19 cellular contexts compared by ENCODE assay signal in the genomic region with DNA sequence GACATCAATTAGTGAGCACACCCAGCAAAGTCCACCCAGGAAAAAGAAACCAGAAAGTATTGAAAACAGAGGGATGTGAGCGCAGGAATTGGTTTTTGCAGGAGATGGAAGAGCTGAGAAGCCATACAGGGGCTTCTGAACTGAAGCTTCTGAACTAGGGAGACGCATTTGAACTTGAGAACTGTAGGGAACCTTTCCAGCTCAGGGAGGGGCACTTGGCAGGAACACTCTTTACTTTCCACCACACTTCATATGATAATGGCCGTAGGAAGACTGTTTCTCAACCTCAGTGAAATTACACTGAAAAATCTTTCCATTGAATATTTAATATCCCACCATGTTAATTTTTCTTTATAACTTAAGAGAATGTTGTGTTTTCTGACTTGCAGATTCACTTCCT.
A peak's percentile ranks its signal among the peaks of the same experiment; 100 is the strongest.
DNase-seq lines count a peak whose midpoint lies in the region; ATAC-seq, FAIRE-seq and TF ChIP-seq lines count a peak whose summit lies in the region.
"Had no signal": no experiment of that assay in that cellular context is flagged by ENCODE, and none has a peak within 500 bp of the region (broad histone marks: within the 10 kb centered on the region; RNA-seq: fewer than 3 reads in every experiment).

No MANE protein-coding gene starts in this region.

- POLR2A ChIA-PET in HepG2 (lab: Yijun Ruan, JAX) = no interaction called here

- no peaks in the 10 kb centered on the region for H3K36me3 ChIP-seq in right lobe of liver
- H3K36me3 ChIP-seq in HepG2 (replicated peaks in 1 of 2; ENCODE audit: control insufficient read depth in 1 of 2, insufficient read depth in 2 of 2, low read length in 2 of 2) = no peaks in the 10 kb centered on the region
- H3K36me3 ChIP-seq in colonic mucosa = no peaks in the 10 kb centered on the region
- peaks cover 0 to 2% of the 10 kb centered on the region in 2 experiments for H3K36me3 ChIP-seq in trophoblast cell (ENCODE audit: control insufficient read depth in 1 of 2, insufficient read depth in 2 of 2, low read length in 2 of 2)
- H3K36me3 ChIP-seq in MG63 = no peaks in the 10 kb centered on the region

- H3K9me3 ChIP-seq in right lobe of liver (no peaks in the 10 kb centered on the region), HepG2 (ENCODE audit: low read length) (peaks cover 24% of the 10 kb centered on the region), colonic mucosa (no peaks in the 10 kb centered on the region), trophoblast cell (ENCODE audit: insufficient read depth, low read depth, low read length) (no peaks in the 10 kb centered on the region), MG63 (no peaks in the 10 kb centered on the region)

- no peak overlapping the region for H3K27ac ChIP-seq in right lobe of liver
- H3K27ac ChIP-seq in HepG2 (ENCODE audit: extremely low read length, insufficient read depth, low read length) = no peak overlapping the region
- no peak overlapping the region for H3K27ac ChIP-seq in colonic mucosa
- H3K27ac ChIP-seq in trophoblast cell (ENCODE audit: low read depth, low read length) = no peak overlapping the region

- H2BK5ac ChIP-seq in trophoblast cell (ENCODE audit: low read depth, low read length, poor library complexity) = no peak overlapping the region

- DNase-seq in right lobe of liver = no peak
- no peak for DNase-seq in HepG2 (ENCODE audit: low spot score)
- peak; percentile 53 for DNase-seq in colonic mucosa
- DNase-seq in trophoblast cell = no peak
- DNase-seq in superior temporal gyrus (ENCODE audit: extremely low spot score) = no peak
- DNase-seq in lower leg skin (ENCODE audit: low spot score in 2 of 2) = no peak
- no peak for DNase-seq in MG63
- DNase-seq: CD4-positive, alpha-beta memory T cell; COR-L47; DMS53; NCI-H1092; NCI-H1417 treated with DMSO at 0.1 percent for 48 hours; NCI-H1930; NCI-H446 treated with DMSO at 0.1 percent for 48 hours; NCI-H526 treated with DMSO at 0.1 percent for 48 hours had no signal

- H4K91ac ChIP-seq in trophoblast cell (ENCODE audit: low read depth, low read length) = no peak overlapping the region

- H2AK5ac ChIP-seq in trophoblast cell (ENCODE audit: low read length) = no peak overlapping the region

- H3K27me3 ChIP-seq in right lobe of liver (no peaks in the 10 kb centered on the region), HepG2 (ENCODE audit: control insufficient read depth in 1 of 2, insufficient read depth in 2 of 2, low read length in 2 of 2) (no peaks in the 10 kb centered on the region), colonic mucosa (no peaks in the 10 kb centered on the region), trophoblast cell (ENCODE audit: insufficient read depth, low read length) (peaks cover 2% of the 10 kb centered on the region), MG63 (no peaks in the 10 kb centered on the region)

- 60% methylated on average over 2 of the region's 3 CpGs for WGBS in right lobe of liver (ENCODE audit: insufficient coverage, low coverage, low lambda C conversion rate, missing lambda C conversion rate)
- WGBS in HepG2 (ENCODE audit: low lambda C conversion rate) = 90% methylated on average over 2 of the region's 3 CpGs
- WGBS in trophoblast cell (ENCODE audit: extremely low coverage, insufficient coverage, insufficient read length) = no CpG with 5 or more reads among the region's 3 CpGs
- 48 to 53% methylated on average over 3 of the region's 3 CpGs for WGBS in lower leg skin, 2 donors

- no peak for TF ChIP-seq RAD21 in HepG2 (CRISPR knock-in tag; IDR thresholded peaks at IDR 0.05)

- TF ChIP-seq POLR2A in right lobe of liver (IDR thresholded peaks at IDR 0.05) = no peak
- TF ChIP-seq POLR2A in HepG2 (IDR thresholded peaks at IDR 0.05; ENCODE audit: insufficient read depth in 1 of 2, low read depth in 2 of 2, low read length in 2 of 2) = no peak
- TF ChIP-seq POLR2A in lower leg skin (IDR thresholded peaks at IDR 0.05) = no peak

- CTCF ChIA-PET in HepG2 (lab: Yijun Ruan, JAX; ENCODE audit: low intra/inter-chr PET ratio, low total read pairs) = no interaction called here

- no peak overlapping the region for H2BK12ac ChIP-seq in trophoblast cell (ENCODE audit: low read length)

- no peak overlapping the region for H3K9ac ChIP-seq in HepG2 (ENCODE audit: insufficient read depth, low read depth, low read length)
- H3K9ac ChIP-seq in colonic mucosa (ENCODE audit: low read depth in 2 of 2, low read length in 2 of 2) = no peak overlapping the region
- no peak overlapping the region for H3K9ac ChIP-seq in trophoblast cell (ENCODE audit: low read length)

- in situ Hi-C loops in HepG2 (cut with HindIII; ENCODE audit: extremely low pct_ligation_motif_present, low pct_unique_long_range_greater_than_20kb) = no loop called here

- H3K4me2 ChIP-seq in HepG2 (ENCODE audit: low read depth, low read length) = no peak overlapping the region
- no peak overlapping the region for H3K4me2 ChIP-seq in trophoblast cell (ENCODE audit: low read length)

- no TSS peak for BruUV-seq in HepG2 (replicated peaks; lab: Mats Ljungman, UMichigan)

- no peak overlapping the region for H4K8ac ChIP-seq in trophoblast cell (ENCODE audit: low read depth, low read length)

- no peaks in the 10 kb centered on the region for H4K20me1 ChIP-seq in HepG2 (ENCODE audit: insufficient read depth, low read length)

- ATAC-seq in right lobe of liver (peak; percentile 11 to 63 (median 37)), HepG2 (no peak)
- ATAC-seq: K562, SK-N-SH treated with all-trans-retinoic acid at 6 μM for 48 hours had no signal

- no peak for FAIRE-seq in HepG2 (lab: Jason Lieb, UNC)
- FAIRE-seq: GM18507, H54, K562 had no signal

- no peak overlapping the region for H3K4me3 ChIP-seq in right lobe of liver
- no peak overlapping the region for H3K4me3 ChIP-seq in HepG2 (replicated peaks in 1 of 3; ENCODE audit: insufficient read depth in 1 of 3, low read depth in 2 of 3, low read length in 3 of 3)
- no peak overlapping the region for H3K4me3 ChIP-seq in colonic mucosa
- no peak overlapping the region for H3K4me3 ChIP-seq in trophoblast cell (ENCODE audit: low read depth, low read length)
- no peak overlapping the region for H3K4me3 ChIP-seq in lower leg skin (ENCODE audit: low read depth, poor library complexity, severe bottlenecking)
- no peak overlapping the region for H3K4me3 ChIP-seq in MG63
- H3K4me3 ChIP-seq: K562 had no signal

- H3K79me2 ChIP-seq in HepG2 (ENCODE audit: insufficient read depth, low read length) = no peaks in the 10 kb centered on the region
- H3K79me2 ChIP-seq in trophoblast cell (ENCODE audit: control insufficient read depth, insufficient read depth, low read length, poor library complexity) = no peaks in the 10 kb centered on the region

- no peak overlapping the region for H3K4ac ChIP-seq in trophoblast cell (ENCODE audit: low read depth, low read length)

- no peaks in the 10 kb centered on the region for H3K79me1 ChIP-seq in trophoblast cell (ENCODE audit: low read length)

- no peak overlapping the region for H2AFZ ChIP-seq in HepG2 (ENCODE audit: low read length)
- no peak overlapping the region for H2AFZ ChIP-seq in trophoblast cell (ENCODE audit: insufficient read depth, low read length, poor library complexity)

- no peak overlapping the region for H3K14ac ChIP-seq in trophoblast cell (ENCODE audit: low read length)

- no peak for TF ChIP-seq EP300 in HepG2 (IDR thresholded peaks at IDR 0.05; ENCODE audit: low read depth in 2 of 2, low read length in 2 of 2)
- TF ChIP-seq EP300 in HepG2 (CRISPR knock-in tag; IDR thresholded peaks at IDR 0.05; ENCODE audit: borderline replicate concordance) = no peak

- no peak overlapping the region for H4K12ac ChIP-seq in trophoblast cell (ENCODE audit: low read depth, low read length)

- H3K23ac ChIP-seq in trophoblast cell (ENCODE audit: low read length) = peak overlapping the region; percentile 21

- no peak for TF ChIP-seq CTCF in right lobe of liver (IDR thresholded peaks at IDR 0.05)
- TF ChIP-seq CTCF in HepG2 (CRISPR knock-in tag; IDR thresholded peaks at IDR 0.05) = no peak
- no peak for TF ChIP-seq CTCF in colonic mucosa (IDR thresholded peaks at IDR 0.05)
- TF ChIP-seq CTCF in lower leg skin (IDR thresholded peaks at IDR 0.05) = no peak

- no peak overlapping the region for H3K18ac ChIP-seq in trophoblast cell (ENCODE audit: low read length)

- H3K4me1 ChIP-seq in right lobe of liver = peaks cover 0 to 30% (median 2%) of the 10 kb centered on the region in 4 donors
- no peaks in the 10 kb centered on the region for H3K4me1 ChIP-seq in HepG2 (ENCODE audit: insufficient read depth, low read length)
- H3K4me1 ChIP-seq in colonic mucosa = no peaks in the 10 kb centered on the region
- no peaks in the 10 kb centered on the region for H3K4me1 ChIP-seq in trophoblast cell (ENCODE audit: control insufficient read depth in 1 of 2, insufficient read depth in 2 of 2, low read length in 2 of 2)

- H2BK120ac ChIP-seq in trophoblast cell (ENCODE audit: insufficient read depth, low read length, poor library complexity) = no peak overlapping the region

- intact Hi-C loops in right lobe of liver (cut with DNase I) = no loop called here
- intact Hi-C loops in HepG2 (cut with micrococcal nuclease; ENCODE audit: unreplicated experiment) = no loop called here
- intact Hi-C loops in colonic mucosa (cut with DNase I) = no loop called here
- intact Hi-C loops in lower leg skin (cut with DNase I; ENCODE audit: low total_unique reads) = no loop called here

TF ChIP-seq in HepG2, 621 proteins besides CTCF, POLR2A, EP300 and RAD21 (continues in another document):
- TF ChIP-seq DDIT3 (CRISPR knock-in tag; IDR thresholded peaks at IDR 0.05) (no peak), ESRRA (CRISPR knock-in tag; IDR thresholded peaks at IDR 0.05; ENCODE audit: low read depth) (no peak), SIX1 (CRISPR knock-in tag; IDR thresholded peaks at IDR 0.05; ENCODE audit: borderline replicate concordance) (no peak), ZNF891 (CRISPR knock-in tag; IDR thresholded peaks at IDR 0.05) (no peak), E2F5 (CRISPR knock-in tag; conservative IDR thresholded peaks at IDR 0.05) (no peak)
- TF ChIP-seq, protein P1, sequence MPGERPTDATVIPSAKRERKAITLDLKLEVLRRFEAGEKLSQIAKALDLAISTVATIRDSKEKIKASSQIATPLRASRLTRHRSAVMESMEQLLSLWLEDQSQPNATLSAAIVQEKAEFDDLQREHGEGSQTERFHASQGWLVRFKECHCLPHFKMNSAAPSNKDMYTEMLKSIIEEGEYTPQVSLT (CRISPR knock-in tag; IDR thresholded peaks at IDR 0.05; ENCODE audit: borderline replicate concordance, low read depth) = no peak
